Comparison of ENCODE assay signal across 18 cellular contexts in genomic region chr6:24848461-24848860, GRCh38. TPM values are rescaled to one million over a fixed set of nuclear protein-coding genes. Genes with fewer than 3 reads are reported as not detected.
A peak's percentile ranks its signal among the peaks of the same experiment; 100 is the strongest.
DNase-seq lines count a peak whose midpoint lies in the region; ATAC-seq and TF ChIP-seq lines count a peak whose summit lies in the region.
"Had no signal": no experiment of that assay in that cellular context is flagged by ENCODE, and none has a peak within 500 bp of the region (broad histone marks: within the 10 kb centered on the region; RNA-seq: fewer than 3 reads in every experiment).

No MANE protein-coding gene starts in this region.

- H3K27ac Mint-ChIP-seq in CD8-positive, alpha-beta memory T cell, result peak overlapping the region in 5 of 8 donors; percentile 2 to 89 (median 25)
- peak overlapping the region; percentile 76 for H3K27ac Mint-ChIP-seq in activated T-helper 17 cell treated with anti-CD3 and anti-CD28 coated beads, Interleukin-2, amount 50 U/mL, for 72 hours
- H3K27ac Mint-ChIP-seq in naive thymus-derived CD4-positive, alpha-beta T cell, result peak overlapping the region; percentile 58 to 94 (median 88)
- H3K27ac Mint-ChIP-seq in glutamatergic neuron (ENCODE audit: unreplicated experiment), result no peak overlapping the region

- no peak overlapping the region for H3K4me3 Mint-ChIP-seq in CD8-positive, alpha-beta memory T cell
- H3K4me3 Mint-ChIP-seq in activated T-helper 17 cell treated with anti-CD3 and anti-CD28 coated beads, Interleukin-2, amount 50 U/mL, for 72 hours, result no peak overlapping the region
- peak overlapping the region in 1 of 10 donors; percentile 9 for H3K4me3 Mint-ChIP-seq in naive thymus-derived CD4-positive, alpha-beta T cell
- no peak overlapping the region for H3K4me3 Mint-ChIP-seq in glutamatergic neuron (ENCODE audit: unreplicated experiment)

- H3K9me3 Mint-ChIP-seq in CD8-positive, alpha-beta memory T cell, result no peaks in the 10 kb centered on the region
- no peaks in the 10 kb centered on the region for H3K9me3 Mint-ChIP-seq in activated T-helper 17 cell treated with anti-CD3 and anti-CD28 coated beads, Interleukin-2, amount 50 U/mL, for 72 hours
- H3K9me3 Mint-ChIP-seq in naive thymus-derived CD4-positive, alpha-beta T cell, result peaks cover 0 to 3% (median 0%) of the 10 kb centered on the region in 11 donors
- H3K9me3 Mint-ChIP-seq in glutamatergic neuron (ENCODE audit: unreplicated experiment), result peaks cover 2% of the 10 kb centered on the region

- H3K9me3 ChIP-seq in CD8-positive, alpha-beta memory T cell (ENCODE audit: low read length), result no peaks in the 10 kb centered on the region
- no peaks in the 10 kb centered on the region for H3K9me3 ChIP-seq in naive thymus-derived CD4-positive, alpha-beta T cell (ENCODE audit: control insufficient read depth in 2 of 3, low read length in 3 of 3)
- H3K9me3 ChIP-seq: BE2C, HAP-1, tibial artery had no signal

- no peak overlapping the region for H3K4me3 ChIP-seq in CD8-positive, alpha-beta memory T cell (ENCODE audit: low read length)
- H3K4me3 ChIP-seq in naive thymus-derived CD4-positive, alpha-beta T cell (ENCODE audit: low read length), result no peak overlapping the region
- H3K4me3 ChIP-seq: HAP-1, tibial artery had no signal

- H3K27me3 ChIP-seq in CD8-positive, alpha-beta memory T cell (ENCODE audit: insufficient read depth, low read length, poor library complexity, severe bottlenecking), result no peaks in the 10 kb centered on the region
- H3K27me3 ChIP-seq in naive thymus-derived CD4-positive, alpha-beta T cell (ENCODE audit: control insufficient read depth in 2 of 2, insufficient read depth in 2 of 2, low read length in 2 of 2), result no peaks in the 10 kb centered on the region
- H3K27me3 ChIP-seq: BE2C, tibial artery had no signal

- H3K4me1 Mint-ChIP-seq in CD8-positive, alpha-beta memory T cell, result peaks cover 25 to 47% (median 45%) of the 10 kb centered on the region in 3 donors
- peaks cover 11% of the 10 kb centered on the region for H3K4me1 Mint-ChIP-seq in activated T-helper 17 cell treated with anti-CD3 and anti-CD28 coated beads, Interleukin-2, amount 50 U/mL, for 72 hours
- peaks cover 26 to 84% (median 65%) of the 10 kb centered on the region in 7 donors for H3K4me1 Mint-ChIP-seq in naive thymus-derived CD4-positive, alpha-beta T cell
- no peaks in the 10 kb centered on the region for H3K4me1 Mint-ChIP-seq in glutamatergic neuron (ENCODE audit: low read depth, unreplicated experiment)

- no peak for ATAC-seq in activated T-helper 17 cell treated with anti-CD3 and anti-CD28 coated beads, Interleukin-2, amount 50 U/mL, for 72 hours (replicated peaks)
- no peak for ATAC-seq in naive thymus-derived CD4-positive, alpha-beta T cell
- ATAC-seq in HG03457 (IDR thresholded peaks at IDR 0.05; ENCODE audit: unreplicated experiment), result no peak

- CTCF ChIA-PET in CD8-positive, alpha-beta memory T cell (lab: Charles Lee), result interaction anchor here (0.8 kb wide), 1 partner anchor 169 kb away, joined by 3 read pairs; no protein-coding TSS in a partner anchor
- CTCF ChIA-PET in naive thymus-derived CD4-positive, alpha-beta T cell (lab: Charles Lee), result interaction anchor here (0.9 to 1.0 kb wide), 2 partner anchors 12 to 170 kb away, joined by 3 to 6 read pairs; no protein-coding TSS in a partner anchor

- peaks cover 89% of the 10 kb centered on the region for H3K36me3 ChIP-seq in CD8-positive, alpha-beta memory T cell (ENCODE audit: insufficient read depth, low read length)
- peaks cover 65 to 96% (median 80%) of the 10 kb centered on the region in 3 experiments for H3K36me3 ChIP-seq in naive thymus-derived CD4-positive, alpha-beta T cell (ENCODE audit: control insufficient read depth in 2 of 3, insufficient read depth in 3 of 3, low read length in 3 of 3)
- H3K36me3 ChIP-seq: BE2C, HAP-1 had no signal

- H3K27ac ChIP-seq in CD8-positive, alpha-beta memory T cell (ENCODE audit: low read depth, low read length), result no peak overlapping the region
- no peak overlapping the region for H3K27ac ChIP-seq in naive thymus-derived CD4-positive, alpha-beta T cell (ENCODE audit: low read depth, low read length)
- H3K27ac ChIP-seq: KMS-11, tibial artery had no signal

- peaks cover 15% of the 10 kb centered on the region for H3K4me1 ChIP-seq in CD8-positive, alpha-beta memory T cell (ENCODE audit: insufficient read depth, low read length)
- peaks cover 0 to 31% of the 10 kb centered on the region in 2 donors for H3K4me1 ChIP-seq in naive thymus-derived CD4-positive, alpha-beta T cell (ENCODE audit: control insufficient read depth in 2 of 2, insufficient read depth in 2 of 2, low read length in 2 of 2)
- H3K4me1 ChIP-seq: BE2C, tibial artery had no signal

- DNase-seq in CD8-positive, alpha-beta memory T cell, result no peak
- DNase-seq in NCI-H187 (lab: John Stamatoyannopoulos, UW) (peak; percentile 52 to 81), occipital lobe (lab: John Stamatoyannopoulos, UW) (no peak), glutamatergic neuron (no peak)
- no peak for DNase-seq in naive thymus-derived CD4-positive, alpha-beta T cell
- DNase-seq: activated CD8-positive, alpha-beta memory T cell treated with anti-CD3 and anti-CD28 coated beads for 24 hours; BE2C; NCI-H1048; tibial artery had no signal

- TF ChIP-seq CTCF in glutamatergic neuron (IDR thresholded peaks at IDR 0.05; ENCODE audit: partially characterized antibody, unreplicated experiment), result no peak

- POLR2A ChIA-PET in CD8-positive, alpha-beta memory T cell (lab: Charles Lee), result no interaction called here
- POLR2A ChIA-PET in naive thymus-derived CD4-positive, alpha-beta T cell (lab: Charles Lee), result interaction anchor here (2.5 to 2.7 kb wide), 2 partner anchors 12 to 169 kb away, joined by 7 to 9 read pairs; no protein-coding TSS in a partner anchor

- peaks cover 31 to 94% (median 52%) of the 10 kb centered on the region in 3 donors for H3K36me3 Mint-ChIP-seq in CD8-positive, alpha-beta memory T cell
- H3K36me3 Mint-ChIP-seq in activated T-helper 17 cell treated with anti-CD3 and anti-CD28 coated beads, Interleukin-2, amount 50 U/mL, for 72 hours (ENCODE audit: low read depth), result peaks cover 96% of the 10 kb centered on the region
- peaks cover 5 to 79% (median 66%) of the 10 kb centered on the region in 5 donors for H3K36me3 Mint-ChIP-seq in naive thymus-derived CD4-positive, alpha-beta T cell
- peaks cover 15% of the 10 kb centered on the region for H3K36me3 Mint-ChIP-seq in glutamatergic neuron (ENCODE audit: unreplicated experiment)

- intact Hi-C loops in naive thymus-derived CD4-positive, alpha-beta T cell (cut with micrococcal nuclease), result no loop called here

- peaks cover 0 to 4% of the 10 kb centered on the region in 2 donors for H3K27me3 Mint-ChIP-seq in CD8-positive, alpha-beta memory T cell
- H3K27me3 Mint-ChIP-seq in activated T-helper 17 cell treated with anti-CD3 and anti-CD28 coated beads, Interleukin-2, amount 50 U/mL, for 72 hours, result no peaks in the 10 kb centered on the region
- H3K27me3 Mint-ChIP-seq in naive thymus-derived CD4-positive, alpha-beta T cell, result no peaks in the 10 kb centered on the region
- peaks cover 2% of the 10 kb centered on the region for H3K27me3 Mint-ChIP-seq in glutamatergic neuron (ENCODE audit: unreplicated experiment)

RNA-seq across cellular contexts. Expression of gene ARMH2, which starts 49.7 kb away (rescaled TPM):
- under 1 TPM in 1 of 2 experiments, not detected in 1; 0.55 TPM for total RNA-seq in CD8-positive, alpha-beta memory T cell
- polyA plus RNA-seq in CD8-positive, alpha-beta memory T cell, result 0.78 TPM
- under 1 TPM; 0.43 to 0.45 TPM for total RNA-seq in activated T-helper 17 cell treated with anti-CD3 and anti-CD28 coated beads, Interleukin-2, amount 50 U/mL, for 72 hours
- total RNA-seq in naive thymus-derived CD4-positive, alpha-beta T cell, result 1 to 10 TPM; 1.3 to 9.4 (median 5.0) TPM
- under 1 TPM in 1 of 2 donors, not detected in 1; 0.70 TPM for polyA plus RNA-seq in naive thymus-derived CD4-positive, alpha-beta T cell
- total RNA-seq in occipital lobe (not detected), glutamatergic neuron (ENCODE audit: unreplicated experiment) (0.54 TPM)
- total RNA-seq: astrocyte, fibroblast of villous mesenchyme, liver, myocyte, pulmonary artery endothelial cell had no signal
- polyA plus RNA-seq: liver had no signal

Comparison
In these comparisons a context has a peak if more than half of its experiments do, and no peak if none do; other contexts are left out.
1. DNase-seq: peak in NCI-H187 (2 of 2); none in CD8-positive, alpha-beta memory T cell (0 of 5), naive thymus-derived CD4-positive, alpha-beta T cell (0 of 9), occipital lobe (single experiment) and glutamatergic neuron (single experiment).